8 cellular contexts compared by ENCODE assay signal in genomic region chr15:66080791-66081475, GRCh38.
DNase-seq lines count a peak whose midpoint lies in the region; ATAC-seq and TF ChIP-seq lines count a peak whose summit lies in the region.
"Had no signal": no experiment of that assay in that cellular context is flagged by ENCODE, and none has a peak within 500 bp of the region (broad histone marks: within the 10 kb centered on the region; RNA-seq: fewer than 3 reads in every experiment).

No MANE protein-coding gene starts in this region.

- H2BK5ac ChIP-seq in H9 (ENCODE audit: insufficient read length, low read length): no peak overlapping the region

- H3K18ac ChIP-seq in H9 (ENCODE audit: insufficient read length, low read depth, low read length): no peak overlapping the region

- H3K4me3 Mint-ChIP-seq in H9: no peak overlapping the region

- WGBS in H9 (ENCODE audit: extremely low coverage, insufficient read length, low lambda C conversion rate): no CpG with 5 or more reads among the region's 24 CpGs
- 32% methylated on average over 15 of the region's 24 CpGs for WGBS in SK-N-SH (ENCODE audit: low lambda C conversion rate)
- WGBS in testis, 2 donors: 39 to 75% methylated on average over 13 to 24 of the region's 24 CpGs
- whole genome bisulfite sequencing in stomach, 5 donors: 28 to 42% (median 37%) methylated on average over 24 of the region's 24 CpGs

- peaks cover 3 to 15% (median 6%) of the 10 kb centered on the region in 3 experiments; a peak in 6 of 7 replicates for H3K36me3 Mint-ChIP-seq in H9 (ENCODE audit: insufficient read depth in 1 of 3, low read depth in 3 of 3)

- TF ChIP-seq CTCF in H9 (conservative IDR thresholded peaks at IDR 0.05): peak; percentile 68
- peak; percentile 27 for TF ChIP-seq CTCF in SK-N-SH (IDR thresholded peaks at IDR 0.05)
- peak; percentile 8 for TF ChIP-seq CTCF in left ventricle myocardium inferior (IDR thresholded peaks at IDR 0.05; ENCODE audit: borderline replicate concordance)
- TF ChIP-seq CTCF in testis (IDR thresholded peaks at IDR 0.05): no peak
- TF ChIP-seq CTCF in stomach (IDR thresholded peaks at IDR 0.05): no peak

- H3K79me1 ChIP-seq in H9 (ENCODE audit: insufficient read depth, low read depth, low read length, poor library complexity, severe bottlenecking): no peaks in the 10 kb centered on the region

- intact Hi-C loops in left ventricle myocardium inferior (cut with micrococcal nuclease): no loop called here
- intact Hi-C loops in testis (cut with DNase I; ENCODE audit: low total_unique reads): no loop called here
- intact Hi-C loops in stomach (cut with DNase I; ENCODE audit: low total_unique reads): no loop called here

- H3K27ac ChIP-seq in H9 (ENCODE audit: insufficient read length, low read depth, low read length): no peak overlapping the region
- H3K27ac ChIP-seq in SK-N-SH (ENCODE audit: low read depth in 2 of 2, low read length in 1 of 2): no peak overlapping the region
- no peak overlapping the region for H3K27ac ChIP-seq in left ventricle myocardium inferior (replicated peaks)
- no peak overlapping the region for H3K27ac ChIP-seq in testis
- H3K27ac ChIP-seq in stomach: no peak overlapping the region

- no peak for ATAC-seq in GM18873 (IDR thresholded peaks at IDR 0.05; ENCODE audit: low FRiP score, unreplicated experiment)

- no peak overlapping the region for H3K23ac ChIP-seq in H9 (ENCODE audit: insufficient read length, low read depth, low read length)

- H3K4me3 ChIP-seq in SK-N-SH (ENCODE audit: low read depth in 2 of 2, low read length in 1 of 2): no peak overlapping the region
- H3K4me3 ChIP-seq in left ventricle myocardium inferior: no peak overlapping the region
- H3K4me3 ChIP-seq in testis: no peak overlapping the region
- no peak overlapping the region for H3K4me3 ChIP-seq in stomach

- TF ChIP-seq POLR2A in testis (IDR thresholded peaks at IDR 0.05) (no peak), stomach (IDR thresholded peaks at IDR 0.05) (no peak)

- H4K20me1 ChIP-seq in H9 (ENCODE audit: control insufficient read depth, insufficient read depth, insufficient read length) (no peaks in the 10 kb centered on the region), SK-N-SH (ENCODE audit: insufficient read depth) (no peaks in the 10 kb centered on the region)

- no peak overlapping the region for H4K5ac ChIP-seq in H9 (ENCODE audit: insufficient read length, low read depth, low read length)

- CTCF ChIA-PET in SK-N-SH (lab: Yijun Ruan, JAX): interaction anchor here (0.6 to 1.8 kb wide), 7 partner anchors 10 to 65 kb away, joined by 3 to 11 read pairs (median 4); no protein-coding TSS in a partner anchor

- H3K9me3 ChIP-seq in H9 (ENCODE audit: control insufficient read depth, low read depth, low read length) (no peaks in the 10 kb centered on the region), SK-N-SH (no peaks in the 10 kb centered on the region), left ventricle myocardium inferior (replicated peaks) (peaks cover 11% of the 10 kb centered on the region), testis (no peaks in the 10 kb centered on the region), stomach (peaks cover 0 to 13% (median 1%) of the 10 kb centered on the region in 4 donors)

- peaks cover 3% of the 10 kb centered on the region for H3F3A ChIP-seq in SK-N-SH (replicated peaks; ENCODE audit: insufficient read depth)

- H4K8ac ChIP-seq in H9 (replicated peaks; ENCODE audit: insufficient read length, low read depth, low read length): no peak overlapping the region

- no peak overlapping the region for H3T11ph ChIP-seq in H9 (ENCODE audit: low read length)

- H3K9ac ChIP-seq in H9 (ENCODE audit: extremely low read depth, insufficient read length, low read length): no peak overlapping the region
- no peak overlapping the region for H3K9ac ChIP-seq in SK-N-SH

- TF ChIP-seq EP300 in SK-N-SH (IDR thresholded peaks at IDR 0.05; ENCODE audit: borderline replicate concordance in 1 of 2, low read depth in 1 of 2, low read length in 1 of 2) (no peak), stomach (IDR thresholded peaks at IDR 0.05) (no peak)

- no peaks in the 10 kb centered on the region for H3K27me3 ChIP-seq in H9 (ENCODE audit: insufficient read depth, low read length)
- H3K27me3 ChIP-seq in SK-N-SH (ENCODE audit: insufficient read depth): no peaks in the 10 kb centered on the region; the same call in 1 of the 2 replicates
- H3K27me3 ChIP-seq in left ventricle myocardium inferior (ENCODE audit: low read depth): peaks cover 37% of the 10 kb centered on the region
- H3K27me3 ChIP-seq in testis: no peaks in the 10 kb centered on the region
- H3K27me3 ChIP-seq in stomach: peaks cover 0 to 24% (median 0%) of the 10 kb centered on the region in 3 donors

- no peaks in the 10 kb centered on the region for H3K79me2 ChIP-seq in H9 (ENCODE audit: insufficient read depth, low read length)
- no peaks in the 10 kb centered on the region for H3K79me2 ChIP-seq in SK-N-SH (ENCODE audit: insufficient read depth)

- peaks cover 18 to 31% of the 10 kb centered on the region in 2 experiments for H3K4me1 Mint-ChIP-seq in H9

- no peak overlapping the region for H3K27ac Mint-ChIP-seq in H9

- no peak overlapping the region for H3K14ac ChIP-seq in H9 (ENCODE audit: insufficient read depth, low read length)

- no peak overlapping the region for H2AFZ ChIP-seq in H9 (ENCODE audit: low read length)
- no peak overlapping the region for H2AFZ ChIP-seq in SK-N-SH (ENCODE audit: low read depth)

- peaks cover 9 to 12% of the 10 kb centered on the region in 2 experiments for H3K9me3 Mint-ChIP-seq in H9

- H3K4me1 ChIP-seq in H9 (ENCODE audit: insufficient read depth, low read length) (no peaks in the 10 kb centered on the region), SK-N-SH (ENCODE audit: control insufficient read depth in 1 of 2, insufficient read depth in 2 of 2, low read depth in 1 of 2, low read length in 1 of 2) (peaks cover 0 to 16% of the 10 kb centered on the region in 2 experiments; a peak in 1 of 4 replicates), left ventricle myocardium inferior (no peaks in the 10 kb centered on the region), testis (peaks cover 4% of the 10 kb centered on the region), stomach (peaks cover 0 to 12% (median 4%) of the 10 kb centered on the region in 4 donors)

- no peak overlapping the region for H2BK20ac ChIP-seq in H9 (ENCODE audit: low read depth, low read length, poor library complexity, severe bottlenecking)

- POLR2A ChIA-PET in SK-N-SH (lab: Yijun Ruan, JAX): no interaction called here

- H3K36me3 ChIP-seq in SK-N-SH (replicated peaks in 1 of 2; ENCODE audit: control insufficient read depth in 1 of 2, insufficient read depth in 2 of 2, low read length in 1 of 2): no peaks in the 10 kb centered on the region
- H3K36me3 ChIP-seq in left ventricle myocardium inferior: no peaks in the 10 kb centered on the region
- no peaks in the 10 kb centered on the region for H3K36me3 ChIP-seq in testis (ENCODE audit: low read depth, missing control alignments)
- H3K36me3 ChIP-seq in stomach: no peaks in the 10 kb centered on the region

- H3K9me2 ChIP-seq in SK-N-SH: no peaks in the 10 kb centered on the region

- H2AK5ac ChIP-seq in H9 (ENCODE audit: insufficient read length, low read length): no peak overlapping the region

- peaks cover 3% of the 10 kb centered on the region; the same call in 1 of the 2 replicates for H3K27me3 Mint-ChIP-seq in H9 (ENCODE audit: low read depth)

- no peak overlapping the region for H2BK15ac ChIP-seq in H9 (ENCODE audit: low read depth, low read length)

- no peak overlapping the region for H2BK12ac ChIP-seq in H9 (ENCODE audit: insufficient read length, low read depth, low read length)

- peak; percentile 24; the same call in 1 of the 2 replicates for TF ChIP-seq RAD21 in SK-N-SH (IDR thresholded peaks at IDR 0.05; ENCODE audit: low read length)

- no peak overlapping the region for H3K56ac ChIP-seq in H9 (ENCODE audit: insufficient read length, low read depth, low read length)

- peak; percentile 66 for DNase-seq in H9
- peak; percentile 58 for DNase-seq in SK-N-SH
- no peak for DNase-seq in left ventricle myocardium inferior
- peak; percentile 33 for DNase-seq in testis
- no peak for DNase-seq in activated gamma-delta T cell treated with Interleukin-2 at 50 U/mL for 16 hours
- no peak for DNase-seq in stomach
- DNase-seq: NCI-H1930 had no signal

- no peak overlapping the region for H4K91ac ChIP-seq in H9 (ENCODE audit: insufficient read length, low read depth, low read length)

- H3K4me2 ChIP-seq in H9 (ENCODE audit: insufficient read depth, insufficient read length, low read length) (no peak overlapping the region), SK-N-SH (peak overlapping the region; percentile 46)

- no peak overlapping the region for H2BK120ac ChIP-seq in H9 (ENCODE audit: low read depth, low read length, poor library complexity, severe bottlenecking)

- no peak overlapping the region for H3K4ac ChIP-seq in H9 (ENCODE audit: low read depth, low read length)

- H3K23me2 ChIP-seq in H9 (ENCODE audit: insufficient read length, low read depth, low read length, poor library complexity, severe bottlenecking): no peaks in the 10 kb centered on the region

TF ChIP-seq in SK-N-SH, 30 proteins besides CTCF, POLR2A, EP300 and RAD21 (continues in another document):
- no peak for TF ChIP-seq MAX (IDR thresholded peaks at IDR 0.05; ENCODE audit: low read depth)
- no peak for TF ChIP-seq SMC3 (IDR thresholded peaks at IDR 0.05; ENCODE audit: low read depth, low read length)
- TF ChIP-seq TAF1 (IDR thresholded peaks at IDR 0.05; ENCODE audit: borderline replicate concordance, low read depth, low read length): no peak
- TF ChIP-seq POLR2AphosphoS5 (IDR thresholded peaks at IDR 0.05; ENCODE audit: low read depth, low read length): no peak
- no peak for TF ChIP-seq NRF1 (IDR thresholded peaks at IDR 0.05; ENCODE audit: low read depth, low read length)
- TF ChIP-seq, protein P1, sequence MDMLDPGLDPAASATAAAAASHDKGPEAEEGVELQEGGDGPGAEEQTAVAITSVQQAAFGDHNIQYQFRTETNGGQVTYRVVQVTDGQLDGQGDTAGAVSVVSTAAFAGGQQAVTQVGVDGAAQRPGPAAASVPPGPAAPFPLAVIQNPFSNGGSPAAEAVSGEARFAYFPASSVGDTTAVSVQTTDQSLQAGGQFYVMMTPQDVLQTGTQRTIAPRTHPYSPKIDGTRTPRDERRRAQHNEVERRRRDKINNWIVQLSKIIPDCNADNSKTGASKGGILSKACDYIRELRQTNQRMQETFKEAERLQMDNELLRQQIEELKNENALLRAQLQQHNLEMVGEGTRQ (IDR thresholded peaks at IDR 0.05; ENCODE audit: borderline replicate concordance, low read depth, low read length): no peak
- no peak for TF ChIP-seq CHD2 (IDR thresholded peaks at IDR 0.05; ENCODE audit: low read length, partially characterized antibody)
- no peak for TF ChIP-seq NFIC (IDR thresholded peaks at IDR 0.05; ENCODE audit: borderline replicate concordance)
- no peak for TF ChIP-seq MXI1 (IDR thresholded peaks at IDR 0.05; ENCODE audit: low read depth, low read length)

Comparison
In these comparisons a context has a peak if more than half of its experiments do, and no peak if none do; other contexts are left out.
1. DNase-seq: peak in H9 (single experiment), SK-N-SH (single experiment) and testis (single experiment); none in left ventricle myocardium inferior (single experiment), activated gamma-delta T cell treated with Interleukin-2 at 50 U/mL for 16 hours (single experiment) and stomach (single experiment).
2. CTCF ChIP-seq: peak in H9 (single experiment), SK-N-SH (single experiment) and left ventricle myocardium inferior (single experiment); none in testis (0 of 3) and stomach (0 of 7).